In genomic region chr1:167708940-167709389, GRCh38 we compare ENCODE assay signal across 9 cellular contexts. TPM values are rescaled to one million over a fixed set of nuclear protein-coding genes. Genes with fewer than 3 reads are reported as not detected.
DNase-seq lines count a peak whose midpoint lies in the region; ATAC-seq and TF ChIP-seq lines count a peak whose summit lies in the region.
"Had no signal": no experiment of that assay in that cellular context is flagged by ENCODE, and none has a peak within 500 bp of the region (broad histone marks: within the 10 kb centered on the region; RNA-seq: fewer than 3 reads in every experiment).

No MANE protein-coding gene starts in this region.

- CTCF ChIA-PET in naive thymus-derived CD4-positive, alpha-beta T cell (lab: Charles Lee), result no interaction called here
- CTCF ChIA-PET in PC-9 (lab: Charles Lee), result no interaction called here

- no peaks in the 10 kb centered on the region for H3K9me3 ChIP-seq in SJCRH30 (replicated peaks)
- H3K9me3 ChIP-seq in naive thymus-derived CD4-positive, alpha-beta T cell (ENCODE audit: control insufficient read depth in 2 of 3, low read length in 3 of 3), result no peaks in the 10 kb centered on the region
- no peaks in the 10 kb centered on the region for H3K9me3 ChIP-seq in PC-9 (ENCODE audit: insufficient read depth, low read depth)

- intact Hi-C loops in naive thymus-derived CD4-positive, alpha-beta T cell (cut with micrococcal nuclease), result no loop called here
- intact Hi-C loops in PC-9 (cut with micrococcal nuclease; ENCODE audit: unreplicated experiment), result no loop called here

- H2AFZ ChIP-seq in PC-9, result no peak overlapping the region

- H3K27me3 ChIP-seq in SJCRH30, result no peaks in the 10 kb centered on the region
- no peaks in the 10 kb centered on the region for H3K27me3 ChIP-seq in naive thymus-derived CD4-positive, alpha-beta T cell (ENCODE audit: control insufficient read depth in 2 of 2, insufficient read depth in 2 of 2, low read length in 2 of 2)
- H3K27me3 ChIP-seq in PC-9 (ENCODE audit: insufficient read depth, low read depth), result peaks cover 6% of the 10 kb centered on the region; the same call in 1 of the 2 replicates

- no peak for TF ChIP-seq CTCF in PC-9 (conservative IDR thresholded peaks at IDR 0.05)

- H3K4me1 Mint-ChIP-seq in naive thymus-derived CD4-positive, alpha-beta T cell, result peaks cover 17 to 33% (median 22%) of the 10 kb centered on the region in 7 donors

- POLR2A ChIA-PET in naive thymus-derived CD4-positive, alpha-beta T cell (lab: Charles Lee), result interaction anchor here (0.6 to 1.2 kb wide), 2 partner anchors 11 to 430 kb away, joined by 3 read pairs; no protein-coding TSS in a partner anchor
- POLR2A ChIA-PET in PC-9 (lab: Charles Lee; ENCODE audit: unreplicated experiment), result no interaction called here

- H3K27ac ChIP-seq in SJCRH30 (peak overlapping the region; percentile 7; the same call in 1 of the 2 replicates), PC-9 (no peak overlapping the region)
- peak overlapping the region; percentile 23 for H3K27ac ChIP-seq in naive thymus-derived CD4-positive, alpha-beta T cell (ENCODE audit: low read depth, low read length)

- ATAC-seq in GM18498 (IDR thresholded peaks at IDR 0.05; ENCODE audit: unreplicated experiment) (peak; percentile 30), HG02678 (IDR thresholded peaks at IDR 0.05; ENCODE audit: unreplicated experiment) (peak; percentile 45), GM21360 (IDR thresholded peaks at IDR 0.05; ENCODE audit: unreplicated experiment) (no peak)
- peak; percentile 49 for ATAC-seq in naive thymus-derived CD4-positive, alpha-beta T cell
- ATAC-seq: left colon, SK-N-SH treated with all-trans-retinoic acid at 6 μM for 48 hours had no signal

- no TSS peak for BruUV-seq in PC-9 (replicated peaks; lab: Mats Ljungman, UMichigan)

- H3F3A ChIP-seq in PC-9 (ENCODE audit: insufficient read depth, low read depth), result no peaks in the 10 kb centered on the region

- H3K36me3 ChIP-seq in SJCRH30 (no peaks in the 10 kb centered on the region), PC-9 (ENCODE audit: low read depth) (no peaks in the 10 kb centered on the region)
- H3K36me3 ChIP-seq in naive thymus-derived CD4-positive, alpha-beta T cell (ENCODE audit: control insufficient read depth in 2 of 3, insufficient read depth in 3 of 3, low read length in 3 of 3), result peaks cover 4 to 21% (median 15%) of the 10 kb centered on the region in 3 experiments

- peak overlapping the region in 1 of 10 donors; percentile 61 for H3K4me3 Mint-ChIP-seq in naive thymus-derived CD4-positive, alpha-beta T cell

- no peaks in the 10 kb centered on the region for H4K20me1 ChIP-seq in PC-9 (ENCODE audit: insufficient read depth)

- H3K9me2 ChIP-seq in PC-9 (ENCODE audit: insufficient read depth), result no peaks in the 10 kb centered on the region

- no peak overlapping the region for H3K4me2 ChIP-seq in PC-9

- DNase-seq in SJCRH30 (peak; percentile 86 to 95), PC-9 (no peak), GM03348 (ENCODE audit: low spot score) (no peak)
- DNase-seq in naive thymus-derived CD4-positive, alpha-beta T cell, result peak in 1 of 9 donors; percentile 19
- DNase-seq: left colon had no signal

- H3K4me1 ChIP-seq in SJCRH30, result peaks cover 45% of the 10 kb centered on the region
- no peaks in the 10 kb centered on the region for H3K4me1 ChIP-seq in naive thymus-derived CD4-positive, alpha-beta T cell (ENCODE audit: control insufficient read depth in 2 of 2, insufficient read depth in 2 of 2, low read length in 2 of 2)
- no peaks in the 10 kb centered on the region for H3K4me1 ChIP-seq in PC-9 (replicated peaks; ENCODE audit: insufficient read depth)

- H3K27me3 Mint-ChIP-seq in naive thymus-derived CD4-positive, alpha-beta T cell, result peaks cover 0 to 11% (median 0%) of the 10 kb centered on the region in 5 donors

- no peak overlapping the region for H3K4me3 ChIP-seq in SJCRH30
- no peak overlapping the region for H3K4me3 ChIP-seq in naive thymus-derived CD4-positive, alpha-beta T cell (ENCODE audit: low read length)
- no peak overlapping the region for H3K4me3 ChIP-seq in PC-9

- H3K9me3 Mint-ChIP-seq in naive thymus-derived CD4-positive, alpha-beta T cell, result peaks cover 0 to 7% (median 0%) of the 10 kb centered on the region in 11 donors

- H3K36me3 Mint-ChIP-seq in naive thymus-derived CD4-positive, alpha-beta T cell, result peaks cover 0 to 12% (median 6%) of the 10 kb centered on the region in 5 donors

- H3K27ac Mint-ChIP-seq in naive thymus-derived CD4-positive, alpha-beta T cell, result peak overlapping the region in 8 of 9 donors; percentile 61 to 95 (median 86)

- H3K79me2 ChIP-seq in PC-9 (ENCODE audit: low read depth), result no peaks in the 10 kb centered on the region

RNA-seq across cellular contexts. Expression of gene MPZL1, which starts 12.8 kb away (rescaled TPM):
- 57.9 and 63.0 TPM in 2 replicates for total RNA-seq in SJCRH30 (2014; rRNA removed; shearing (Covaris generic))
- 10 to 100 TPM in 2 of 5 experiments, 1 to 10 TPM in 3; 4.8 to 25.3 (median 8.6) TPM for total RNA-seq in naive thymus-derived CD4-positive, alpha-beta T cell
- polyA plus RNA-seq in naive thymus-derived CD4-positive, alpha-beta T cell, result 10 to 100 TPM; 12.2 to 19.0 TPM
- 67.8 and 80.3 TPM in 2 replicates for total RNA-seq in PC-9 (2021)

Comparison
In these comparisons a context has a peak if more than half of its experiments do, and no peak if none do; other contexts are left out.
1. DNase-seq: peak in SJCRH30 (2 of 2); none in PC-9 (0 of 2) and GM03348 (single experiment).